Comparison of ENCODE assay signal across 2 cellular contexts in the genomic region with DNA sequence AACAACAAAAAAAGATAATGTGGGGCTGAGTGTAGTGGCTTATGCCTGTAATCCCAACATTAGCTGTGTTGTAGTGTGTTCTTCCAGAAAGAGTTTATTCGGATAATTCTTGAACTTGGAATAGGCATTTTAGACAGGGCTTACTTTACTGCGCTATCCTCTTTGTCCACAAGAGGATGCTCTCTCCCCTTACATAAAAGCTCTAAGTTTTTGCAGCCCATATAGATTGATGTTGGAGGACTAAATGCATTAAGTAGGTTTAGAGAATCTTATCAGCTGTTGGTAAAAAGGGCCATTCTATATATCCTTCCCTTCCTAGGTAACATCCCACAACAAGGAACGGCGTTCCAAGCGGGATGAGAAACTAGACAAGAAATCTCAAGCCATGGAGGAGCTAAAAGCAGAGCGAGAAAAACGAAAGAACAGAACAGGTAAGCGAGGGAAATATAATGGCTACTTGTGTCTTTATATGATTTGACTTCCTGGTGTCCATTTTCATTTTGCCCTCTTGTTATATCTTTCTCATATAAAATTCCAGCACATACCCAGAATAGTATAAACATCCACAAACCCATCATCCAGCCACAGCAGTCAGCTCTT.
TF ChIP-seq lines count a peak whose summit lies in the region.

No MANE protein-coding gene starts in this region.

TF ChIP-seq in GM12878, 131 proteins besides CTCF, POLR2A, EP300 and RAD21:
- no peak for TF ChIP-seq CHD2 (IDR thresholded peaks at IDR 0.05; ENCODE audit: borderline replicate concordance, low read depth, low read length)
- TF ChIP-seq ZNF207 (IDR thresholded peaks at IDR 0.05; ENCODE audit: borderline replicate concordance) = peak; percentile 64; the same call in 1 of the 2 replicates
- TF ChIP-seq, protein P1, sequence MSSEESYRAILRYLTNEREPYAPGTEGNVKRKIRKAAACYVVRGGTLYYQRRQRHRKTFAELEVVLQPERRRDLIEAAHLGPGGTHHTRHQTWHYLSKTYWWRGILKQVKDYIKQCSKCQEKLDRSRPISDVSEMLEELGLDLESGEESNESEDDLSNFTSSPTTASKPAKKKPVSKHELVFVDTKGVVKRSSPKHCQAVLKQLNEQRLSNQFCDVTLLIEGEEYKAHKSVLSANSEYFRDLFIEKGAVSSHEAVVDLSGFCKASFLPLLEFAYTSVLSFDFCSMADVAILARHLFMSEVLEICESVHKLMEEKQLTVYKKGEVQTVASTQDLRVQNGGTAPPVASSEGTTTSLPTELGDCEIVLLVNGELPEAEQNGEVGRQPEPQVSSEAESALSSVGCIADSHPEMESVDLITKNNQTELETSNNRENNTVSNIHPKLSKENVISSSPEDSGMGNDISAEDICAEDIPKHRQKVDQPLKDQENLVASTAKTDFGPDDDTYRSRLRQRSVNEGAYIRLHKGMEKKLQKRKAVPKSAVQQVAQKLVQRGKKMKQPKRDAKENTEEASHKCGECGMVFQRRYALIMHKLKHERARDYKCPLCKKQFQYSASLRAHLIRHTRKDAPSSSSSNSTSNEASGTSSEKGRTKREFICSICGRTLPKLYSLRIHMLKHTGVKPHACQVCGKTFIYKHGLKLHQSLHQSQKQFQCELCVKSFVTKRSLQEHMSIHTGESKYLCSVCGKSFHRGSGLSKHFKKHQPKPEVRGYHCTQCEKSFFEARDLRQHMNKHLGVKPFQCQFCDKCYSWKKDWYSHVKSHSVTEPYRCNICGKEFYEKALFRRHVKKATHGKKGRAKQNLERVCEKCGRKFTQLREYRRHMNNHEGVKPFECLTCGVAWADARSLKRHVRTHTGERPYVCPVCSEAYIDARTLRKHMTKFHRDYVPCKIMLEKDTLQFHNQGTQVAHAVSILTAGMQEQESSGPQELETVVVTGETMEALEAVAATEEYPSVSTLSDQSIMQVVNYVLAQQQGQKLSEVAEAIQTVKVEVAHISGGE (CRISPR knock-in tag; IDR thresholded peaks at IDR 0.05) = no peak
- TF ChIP-seq RB1 (IDR thresholded peaks at IDR 0.05; ENCODE audit: borderline replicate concordance) = peak; percentile 46; the same call in 1 of the 2 replicates
- peak; percentile 84 for TF ChIP-seq SMC3 (IDR thresholded peaks at IDR 0.05; ENCODE audit: borderline replicate concordance, low read length)

TF ChIP-seq in liver, 16 proteins besides CTCF, POLR2A, EP300 and RAD21:
- TF ChIP-seq FOXA2 (IDR thresholded peaks at IDR 0.05) = no peak
TF ChIP-seq in liver: peak in this region for 0.
